18 cellular contexts compared by ENCODE assay signal in genomic region chr19:9474975-9475374, GRCh38.
"Had no signal": no experiment of that assay in that cellular context is flagged by ENCODE, and none has a peak within 500 bp of the region (broad histone marks: within the 10 kb centered on the region; RNA-seq: fewer than 3 reads in every experiment).

No MANE protein-coding gene starts in this region.

- H3K4me3 ChIP-seq: K562, SJCRH30 had no signal

- H3K4me1 ChIP-seq: SJCRH30 had no signal

- ATAC-seq: K562, Panc1, Right ventricle myocardium inferior, SK-N-SH treated with all-trans-retinoic acid at 6 μM for 48 hours had no signal

- H3K27ac ChIP-seq: HL-60, KMS-11, RWPE1, SJCRH30 had no signal

- DNase-seq: Kasumi-1, MM.1S, NCI-H1092 treated with DMSO at 0.1 percent for 48 hours, NCI-H1436, NCI-H187, NCI-H2029, NCI-H2081 treated with DMSO at 0.1 percent for 48 hours, NCI-H2227 treated with DMSO at 0.1 percent for 48 hours, NCI-H526, SHP77 treated with DMSO at 0.1 percent for 48 hours had no signal

- H3K27me3 ChIP-seq: SJCRH30 had no signal

- H3K36me3 ChIP-seq: SJCRH30 had no signal

- H3K9me3 ChIP-seq: SJCRH30 had no signal
